Comparison of ENCODE assay signal across 8 cellular contexts in the genomic region with DNA sequence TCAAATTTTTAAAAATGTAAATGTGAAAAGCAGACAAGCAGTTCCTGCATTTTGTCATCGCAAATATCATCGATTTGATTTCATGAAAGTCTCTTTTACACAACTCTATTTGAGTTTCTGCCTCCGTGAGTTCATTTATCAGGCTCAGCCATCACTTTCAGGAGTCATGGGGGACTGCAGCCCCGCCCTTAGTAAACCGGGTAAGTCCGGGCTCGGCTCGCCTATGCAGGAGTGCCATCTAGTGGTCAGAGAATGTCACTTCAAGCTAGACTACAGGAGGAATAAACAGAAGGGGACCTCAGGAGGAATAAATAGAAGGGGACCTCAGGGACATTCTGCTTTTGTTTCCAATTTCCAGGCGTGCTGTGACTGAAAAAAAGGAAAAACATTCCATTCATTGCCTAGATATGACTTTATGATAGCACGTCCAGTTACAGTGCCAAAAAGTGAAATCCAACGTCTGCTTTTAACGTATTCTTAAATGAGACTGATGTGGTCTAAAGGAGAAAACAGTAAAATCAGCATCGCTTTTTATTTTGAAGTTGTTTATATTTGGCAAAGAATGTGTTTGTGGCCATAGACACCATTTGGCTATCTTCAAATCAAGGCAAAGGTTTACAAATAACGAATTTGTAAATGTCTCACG.
A peak's percentile ranks its signal among the peaks of the same experiment; 100 is the strongest.
DNase-seq lines count a peak whose midpoint lies in the region; ATAC-seq lines count a peak whose summit lies in the region.

No MANE protein-coding gene starts in this region.

- DNase-seq in EL (peak; percentile 80), LHCN-M2 (ENCODE audit: low read depth) (peak; percentile 69), SHP77 (lab: John Stamatoyannopoulos, UW) (peak; percentile 80 to 86), foreskin melanocyte (peak; percentile 53), occipital lobe (lab: John Stamatoyannopoulos, UW) (peak; percentile 66)
- DNase-seq in activated effector memory CD4-positive, alpha-beta T cell treated with anti-CD3 and anti-CD28 coated beads, Interleukin-2, amount 50 U/mL, for 16 hours, result peak; percentile 84

- H3K27ac ChIP-seq in temporal lobe (ENCODE audit: low read depth, low read length), result peak overlapping the region; percentile 82

- ATAC-seq in GM21825 (IDR thresholded peaks at IDR 0.05; ENCODE audit: unreplicated experiment), result peak; percentile 99

Comparison
In these comparisons a context has a peak if more than half of its experiments do, and no peak if none do; other contexts are left out.
1. Peak in every context shown above with its lines: DNase-seq, ATAC-seq and H3K27ac ChIP-seq.